In genomic region chr20:14512856-14513255, GRCh38 we compare ENCODE assay signal across 18 cellular contexts.
"Had no signal": no experiment of that assay in that cellular context is flagged by ENCODE, and none has a peak within 500 bp of the region (broad histone marks: within the 10 kb centered on the region; RNA-seq: fewer than 3 reads in every experiment).

No MANE protein-coding gene starts in this region.

- H3K9me3 ChIP-seq: ovary, sigmoid colon, stomach, upper lobe of right lung had no signal

- H3K4me3 ChIP-seq: coronary artery, ovary, sigmoid colon, stomach, upper lobe of right lung had no signal

- H3K36me3 ChIP-seq: brain microvascular endothelial cell, ovary, sigmoid colon, stomach, upper lobe of right lung had no signal

- DNase-seq: activated CD4-positive, alpha-beta T cell treated with anti-CD3 and anti-CD28 coated beads, Interleukin-2, amount 10 ng/mL, durations not matched to agents 24 days and 14 days; activated CD8-positive, alpha-beta T cell treated with anti-CD3 and anti-CD28 coated beads for 36 hours; activated naive CD4-positive, alpha-beta T cell treated with Interleukin-2 at 50 U/mL for 16 hours; activated T-cell treated with anti-CD3 and anti-CD28 coated beads, Interleukin-2, amount 50 U/mL, for 24 hours; anterior cingulate cortex; brain microvascular endothelial cell; effector CD4-positive, alpha-beta T cell; left cardiac atrium; mesendoderm; natural killer cell; ovary; sigmoid colon; stimulated activated CD4-positive, alpha-beta T cell treated with anti-CD3 and anti-CD28 coated beads, Interleukin-4, amount 100 ng/mL, for 24 hours; stomach; upper lobe of right lung had no signal

- H3K27me3 ChIP-seq: brain microvascular endothelial cell, ovary, sigmoid colon, stomach, upper lobe of right lung had no signal

- ATAC-seq: activated CD8-positive, alpha-beta T cell treated with anti-CD3 and anti-CD28 coated beads for 36 hours; esophagus mucosa; left cardiac atrium; natural killer cell; stimulated activated effector memory CD8-positive, alpha-beta T cell treated with anti-CD3 and anti-CD28 coated beads, Interleukin-12 subunit alpha, Interleukin-12 subunit beta, amount 100 ng/mL, for 72 hours; upper lobe of right lung had no signal

- H3K27ac ChIP-seq: brain microvascular endothelial cell, coronary artery, ovary, sigmoid colon, stomach, upper lobe of right lung had no signal

- H3K4me1 ChIP-seq: stomach, upper lobe of right lung had no signal
